ENCODE assay signal across 1 cellular context in genomic region chr17:58329035-58329807, GRCh38.
TF ChIP-seq lines count a peak whose summit lies in the region.

No MANE protein-coding gene starts in this region.

TF ChIP-seq in K562, 482 proteins besides CTCF, POLR2A, EP300 and RAD21 (continued from another document and continues in another):
- TF ChIP-seq ZBTB26 (CRISPR knock-in tag; IDR thresholded peaks at IDR 0.05) = peak; percentile 21
- no peak for TF ChIP-seq ZNF124 (CRISPR knock-in tag; IDR thresholded peaks at IDR 0.05)
- peak; percentile 19; the same call in 1 of the 2 replicates for TF ChIP-seq HNRNPL (IDR thresholded peaks at IDR 0.05; ENCODE audit: low read depth, low read length)
- TF ChIP-seq ZNF146 (CRISPR knock-in tag; IDR thresholded peaks at IDR 0.05; ENCODE audit: unreplicated experiment) = no peak
- no peak for TF ChIP-seq THRA (IDR thresholded peaks at IDR 0.05)
- no peak for TF ChIP-seq CHAMP1 (IDR thresholded peaks at IDR 0.05)
- TF ChIP-seq, protein P1, sequence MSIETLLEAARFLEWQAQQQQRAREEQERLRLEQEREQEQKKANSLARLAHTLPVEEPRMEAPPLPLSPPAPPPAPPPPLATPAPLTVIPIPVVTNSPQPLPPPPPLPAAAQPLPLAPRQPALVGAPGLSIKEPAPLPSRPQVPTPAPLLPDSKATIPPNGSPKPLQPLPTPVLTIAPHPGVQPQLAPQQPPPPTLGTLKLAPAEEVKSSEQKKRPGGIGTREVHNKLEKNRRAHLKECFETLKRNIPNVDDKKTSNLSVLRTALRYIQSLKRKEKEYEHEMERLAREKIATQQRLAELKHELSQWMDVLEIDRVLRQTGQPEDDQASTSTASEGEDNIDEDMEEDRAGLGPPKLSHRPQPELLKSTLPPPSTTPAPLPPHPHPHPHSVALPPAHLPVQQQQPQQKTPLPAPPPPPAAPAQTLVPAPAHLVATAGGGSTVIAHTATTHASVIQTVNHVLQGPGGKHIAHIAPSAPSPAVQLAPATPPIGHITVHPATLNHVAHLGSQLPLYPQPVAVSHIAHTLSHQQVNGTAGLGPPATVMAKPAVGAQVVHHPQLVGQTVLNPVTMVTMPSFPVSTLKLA (conservative IDR thresholded peaks at IDR 0.05) = peak; percentile 56 to 76
- no peak for TF ChIP-seq POU5F1 (IDR thresholded peaks at IDR 0.05; ENCODE audit: borderline replicate concordance, low read depth, low read length, partially characterized antibody)
- peak; percentile 69; the same call in 1 of the 2 replicates for TF ChIP-seq CREM (IDR thresholded peaks at IDR 0.05; ENCODE audit: low read depth)
- no peak for TF ChIP-seq RBM34 (IDR thresholded peaks at IDR 0.05; ENCODE audit: borderline replicate concordance, insufficient read depth, low read length)
- TF ChIP-seq SAP30 (IDR thresholded peaks at IDR 0.05; ENCODE audit: borderline replicate concordance, insufficient read depth, low read depth, low read length, poor library complexity, severe bottlenecking) = no peak
- 0 out of 2 replicates have a peak, but pooled peaks have one; percentile 20 for TF ChIP-seq ZHX1 (conservative IDR thresholded peaks at IDR 0.05; ENCODE audit: low read length)
- TF ChIP-seq ZNF695 (CRISPR knock-in tag; IDR thresholded peaks at IDR 0.05) = peak; percentile 70
- no peak for TF ChIP-seq ZNF143 (CRISPR knock-in tag; IDR thresholded peaks at IDR 0.05)
- TF ChIP-seq SMARCE1 (IDR thresholded peaks at IDR 0.05) = no peak; the same call in 1 of the 2 replicates
- TF ChIP-seq POLR3A (IDR thresholded peaks at IDR 0.05; ENCODE audit: borderline replicate concordance, extremely low read depth, insufficient read depth, insufficient read length) = no peak
- TF ChIP-seq RBFOX2 (IDR thresholded peaks at IDR 0.05; ENCODE audit: low read depth, low read length) = no peak
- TF ChIP-seq RNF2 (IDR thresholded peaks at IDR 0.05) = no peak; the same call in 1 of the 2 replicates
- TF ChIP-seq ZNF780A (CRISPR knock-in tag; IDR thresholded peaks at IDR 0.05) = no peak
- TF ChIP-seq, protein P2, sequence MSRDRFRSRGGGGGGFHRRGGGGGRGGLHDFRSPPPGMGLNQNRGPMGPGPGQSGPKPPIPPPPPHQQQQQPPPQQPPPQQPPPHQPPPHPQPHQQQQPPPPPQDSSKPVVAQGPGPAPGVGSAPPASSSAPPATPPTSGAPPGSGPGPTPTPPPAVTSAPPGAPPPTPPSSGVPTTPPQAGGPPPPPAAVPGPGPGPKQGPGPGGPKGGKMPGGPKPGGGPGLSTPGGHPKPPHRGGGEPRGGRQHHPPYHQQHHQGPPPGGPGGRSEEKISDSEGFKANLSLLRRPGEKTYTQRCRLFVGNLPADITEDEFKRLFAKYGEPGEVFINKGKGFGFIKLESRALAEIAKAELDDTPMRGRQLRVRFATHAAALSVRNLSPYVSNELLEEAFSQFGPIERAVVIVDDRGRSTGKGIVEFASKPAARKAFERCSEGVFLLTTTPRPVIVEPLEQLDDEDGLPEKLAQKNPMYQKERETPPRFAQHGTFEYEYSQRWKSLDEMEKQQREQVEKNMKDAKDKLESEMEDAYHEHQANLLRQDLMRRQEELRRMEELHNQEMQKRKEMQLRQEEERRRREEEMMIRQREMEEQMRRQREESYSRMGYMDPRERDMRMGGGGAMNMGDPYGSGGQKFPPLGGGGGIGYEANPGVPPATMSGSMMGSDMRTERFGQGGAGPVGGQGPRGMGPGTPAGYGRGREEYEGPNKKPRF (IDR thresholded peaks at IDR 0.05; ENCODE audit: low read depth, low read length) = no peak
- TF ChIP-seq NCOA4 (IDR thresholded peaks at IDR 0.05; ENCODE audit: partially characterized antibody) = no peak
- TF ChIP-seq ZNF668 (CRISPR knock-in tag; IDR thresholded peaks at IDR 0.05) = no peak
- TF ChIP-seq CBX2 (IDR thresholded peaks at IDR 0.05; ENCODE audit: insufficient read depth, low read length, poor library complexity, severe bottlenecking) = no peak
- no peak for TF ChIP-seq FOS (IDR thresholded peaks at IDR 0.05; ENCODE audit: extremely low read depth, insufficient read length)
- peak; percentile 59; the same call in 1 of the 2 replicates for TF ChIP-seq HNRNPUL1 (IDR thresholded peaks at IDR 0.05; ENCODE audit: low read length)
- TF ChIP-seq ZNF311 (CRISPR knock-in tag; IDR thresholded peaks at IDR 0.05) = no peak
- no peak for TF ChIP-seq PCBP1 (IDR thresholded peaks at IDR 0.05; ENCODE audit: low read depth, low read length, poor library complexity, severe bottlenecking)
- TF ChIP-seq ZNF507 (tag; conservative IDR thresholded peaks at IDR 0.05) = no peak
- peak; percentile 28; the same call in 1 of the 2 replicates for TF ChIP-seq ETV5 (CRISPR knock-in tag; IDR thresholded peaks at IDR 0.05; ENCODE audit: low read depth)
- TF ChIP-seq TBL1XR1 (IDR thresholded peaks at IDR 0.05; ENCODE audit: low read length in 2 of 2) = peak in 1 of 2 experiments; percentile 10; a peak in 1 of 4 replicates
- peak; percentile 87 for TF ChIP-seq OTX1 (CRISPR knock-in tag; IDR thresholded peaks at IDR 0.05)
- TF ChIP-seq TCF7 (IDR thresholded peaks at IDR 0.05; ENCODE audit: borderline replicate concordance) = peak; percentile 82; the same call in 1 of the 2 replicates
- TF ChIP-seq C11orf30 (IDR thresholded peaks at IDR 0.05; ENCODE audit: low read depth) = no peak
- TF ChIP-seq, protein P3, sequence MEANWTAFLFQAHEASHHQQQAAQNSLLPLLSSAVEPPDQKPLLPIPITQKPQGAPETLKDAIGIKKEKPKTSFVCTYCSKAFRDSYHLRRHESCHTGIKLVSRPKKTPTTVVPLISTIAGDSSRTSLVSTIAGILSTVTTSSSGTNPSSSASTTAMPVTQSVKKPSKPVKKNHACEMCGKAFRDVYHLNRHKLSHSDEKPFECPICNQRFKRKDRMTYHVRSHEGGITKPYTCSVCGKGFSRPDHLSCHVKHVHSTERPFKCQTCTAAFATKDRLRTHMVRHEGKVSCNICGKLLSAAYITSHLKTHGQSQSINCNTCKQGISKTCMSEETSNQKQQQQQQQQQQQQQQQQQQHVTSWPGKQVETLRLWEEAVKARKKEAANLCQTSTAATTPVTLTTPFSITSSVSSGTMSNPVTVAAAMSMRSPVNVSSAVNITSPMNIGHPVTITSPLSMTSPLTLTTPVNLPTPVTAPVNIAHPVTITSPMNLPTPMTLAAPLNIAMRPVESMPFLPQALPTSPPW (CRISPR knock-in tag; IDR thresholded peaks at IDR 0.05) = peak; percentile 52; the same call in 1 of the 2 replicates
- TF ChIP-seq PREB (CRISPR knock-in tag; IDR thresholded peaks at IDR 0.05) = peak; percentile 89; the same call in 1 of the 2 replicates
- no peak for TF ChIP-seq MED1 (CRISPR knock-in tag; IDR thresholded peaks at IDR 0.05; ENCODE audit: borderline replicate concordance)
- TF ChIP-seq KDM4B (IDR thresholded peaks at IDR 0.05; ENCODE audit: borderline replicate concordance in 2 of 2, low read depth in 1 of 2) = no peak
- TF ChIP-seq PHTF2 (CRISPR knock-in tag; IDR thresholded peaks at IDR 0.05) = no peak; the same call in 1 of the 2 replicates
- no peak for TF ChIP-seq MYBL2 (IDR thresholded peaks at IDR 0.05; ENCODE audit: low read depth)
- no peak for TF ChIP-seq MYBL2 (CRISPR knock-in tag; IDR thresholded peaks at IDR 0.05; ENCODE audit: borderline replicate concordance)
- no peak for TF ChIP-seq PHB2 (IDR thresholded peaks at IDR 0.05; ENCODE audit: low read depth)
- peak; percentile 31; the same call in 1 of the 2 replicates for TF ChIP-seq GABPB2 (CRISPR knock-in tag; conservative IDR thresholded peaks at IDR 0.05)
- TF ChIP-seq HLTF (IDR thresholded peaks at IDR 0.05) = 0 out of 2 replicates have a peak, but pooled peaks have one; percentile 13
- peak; percentile 92 for TF ChIP-seq ZBED1 (IDR thresholded peaks at IDR 0.05)
- no peak for TF ChIP-seq E2F4 (CRISPR knock-in tag; IDR thresholded peaks at IDR 0.05; ENCODE audit: low read depth)
- TF ChIP-seq, protein P4, sequence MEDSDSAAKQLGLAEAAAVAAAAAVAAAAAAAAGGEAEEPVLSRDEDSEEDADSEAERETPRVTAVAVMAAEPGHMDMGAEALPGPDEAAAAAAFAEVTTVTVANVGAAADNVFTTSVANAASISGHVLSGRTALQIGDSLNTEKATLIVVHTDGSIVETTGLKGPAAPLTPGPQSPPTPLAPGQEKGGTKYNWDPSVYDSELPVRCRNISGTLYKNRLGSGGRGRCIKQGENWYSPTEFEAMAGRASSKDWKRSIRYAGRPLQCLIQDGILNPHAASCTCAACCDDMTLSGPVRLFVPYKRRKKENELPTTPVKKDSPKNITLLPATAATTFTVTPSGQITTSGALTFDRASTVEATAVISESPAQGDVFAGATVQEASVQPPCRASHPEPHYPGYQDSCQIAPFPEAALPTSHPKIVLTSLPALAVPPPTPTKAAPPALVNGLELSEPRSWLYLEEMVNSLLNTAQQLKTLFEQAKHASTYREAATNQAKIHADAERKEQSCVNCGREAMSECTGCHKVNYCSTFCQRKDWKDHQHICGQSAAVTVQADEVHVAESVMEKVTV (CRISPR knock-in tag; IDR thresholded peaks at IDR 0.05) = peak; percentile 54; the same call in 1 of the 2 replicates
- no peak for TF ChIP-seq ELK1 (CRISPR knock-in tag; IDR thresholded peaks at IDR 0.05)
